8 cellular contexts compared by ENCODE assay signal in genomic region chr4:88007304-88008132, GRCh38. TPM values are rescaled to one million over a fixed set of nuclear protein-coding genes. Genes with fewer than 3 reads are reported as not detected.
DNase-seq lines count a peak whose midpoint lies in the region; ATAC-seq and TF ChIP-seq lines count a peak whose summit lies in the region.

Gene PKD2 (plus strand): TSS chr4:88007635. CDS start chr4:88007734, 99 bp downstream.

- H3K27ac Mint-ChIP-seq in chondrocyte (ENCODE audit: unreplicated experiment), result peak within 1 kb of the TSS; percentile 84

- H3K27ac ChIP-seq in 22Rv1, result peak within 1 kb of the TSS; percentile 62

- ATAC-seq in GM18502 (IDR thresholded peaks at IDR 0.05; ENCODE audit: poor library complexity, unreplicated experiment), result peak; percentile 90
- ATAC-seq in HG02938 (IDR thresholded peaks at IDR 0.05; ENCODE audit: unreplicated experiment), result peak; percentile 78

- H3K9me3 Mint-ChIP-seq in chondrocyte (ENCODE audit: low read depth), result no peaks in the 10 kb centered on the region

- H3K4me3 Mint-ChIP-seq in chondrocyte (ENCODE audit: unreplicated experiment), result peak within 1 kb of the TSS; percentile 81

- TF ChIP-seq CTCF in 22Rv1 (IDR thresholded peaks at IDR 0.05), result no peak
- no peak for TF ChIP-seq CTCF in chondrocyte (IDR thresholded peaks at IDR 0.05)

- H3K4me1 Mint-ChIP-seq in chondrocyte (ENCODE audit: low read depth), result peaks cover 76% of the 10 kb centered on the region

- no peaks in the 10 kb centered on the region for H3K27me3 Mint-ChIP-seq in chondrocyte (ENCODE audit: low read depth)

- no peaks in the 10 kb centered on the region for H3K36me3 Mint-ChIP-seq in chondrocyte (ENCODE audit: low read depth)

- DNase-seq in NCI-H2196 (lab: John Stamatoyannopoulos, UW; ENCODE audit: unreplicated experiment) (peak; percentile 46), chondrocyte (ENCODE audit: low spot score) (no peak), kidney tubule cell (ENCODE audit: low spot score) (peak; percentile 81)
- DNase-seq in activated CD4-positive, alpha-beta T cell treated with anti-CD3 and anti-CD28 coated beads for 1 hour, result peak; percentile 71
- peak; percentile 45 to 80 (median 64) for DNase-seq in stimulated activated CD4-positive, alpha-beta T cell treated with anti-CD3 and anti-CD28 coated beads, Interleukin-1b, Interleukin-23, amount 100 ng/mL, for 24 hours (ENCODE audit: low read depth in 4 of 4, low spot score in 1 of 4)

RNA-seq across cellular contexts. Expression of gene PKD2, which starts in this region (rescaled TPM):
- 69.7 to 71.7 TPM (median 69.8 TPM) in 3 replicates for total RNA-seq in chondrocyte
